ENCODE assay signal across 8 cellular contexts in genomic region chrX:154486052-154486395, GRCh38. TPM values are rescaled to one million over a fixed set of nuclear protein-coding genes. Genes with fewer than 3 reads are reported as not detected.
DNase-seq lines count a peak whose midpoint lies in the region; ATAC-seq and TF ChIP-seq lines count a peak whose summit lies in the region.

No MANE protein-coding gene starts in this region.

- TF ChIP-seq CTCF in fibroblast of mammary gland (conservative IDR thresholded peaks at IDR 0.05; ENCODE audit: control insufficient read depth, insufficient read depth, low read depth, low read length), result no peak
- no peak for TF ChIP-seq CTCF in parathyroid adenoma (IDR thresholded peaks at IDR 0.05)
- no peak for TF ChIP-seq CTCF in GM10266 (IDR thresholded peaks at IDR 0.05; ENCODE audit: control insufficient read depth, insufficient read depth, low read depth, missing control alignments)

- peak overlapping the region; percentile 68 for H3K4me2 ChIP-seq in parathyroid adenoma (ENCODE audit: low read length)

- H2AFZ ChIP-seq in parathyroid adenoma, result peak overlapping the region; percentile 68

- H3K27me3 Mint-ChIP-seq in activated CD8-positive, alpha-beta T cell treated with anti-CD3 and anti-CD28 coated beads, Interleukin-2, amount 10 ng/mL, durations not matched to agents 7 days and 5 days (ENCODE audit: low read depth), result no peaks in the 10 kb centered on the region

- H3K9me3 Mint-ChIP-seq in activated CD8-positive, alpha-beta T cell treated with anti-CD3 and anti-CD28 coated beads, Interleukin-2, amount 10 ng/mL, durations not matched to agents 7 days and 5 days (ENCODE audit: insufficient read depth), result no peaks in the 10 kb centered on the region

- peaks cover 25% of the 10 kb centered on the region for H3K36me3 Mint-ChIP-seq in activated CD8-positive, alpha-beta T cell treated with anti-CD3 and anti-CD28 coated beads, Interleukin-2, amount 10 ng/mL, durations not matched to agents 7 days and 5 days (ENCODE audit: low read depth)

- CTCF ChIA-PET in activated CD8-positive, alpha-beta T cell treated with anti-CD3 and anti-CD28 coated beads, Interleukin-2, amount 10 ng/mL, durations not matched to agents 7 days and 5 days (lab: Charles Lee), result no interaction called here

- H3K9me3 ChIP-seq in parathyroid adenoma (ENCODE audit: control insufficient read depth, low read length), result no peaks in the 10 kb centered on the region

- no peaks in the 10 kb centered on the region for H3K36me3 ChIP-seq in parathyroid adenoma (ENCODE audit: control insufficient read depth, insufficient read depth, low read length)

- peak overlapping the region; percentile 69 for H3K4me3 Mint-ChIP-seq in activated CD8-positive, alpha-beta T cell treated with anti-CD3 and anti-CD28 coated beads, Interleukin-2, amount 10 ng/mL, durations not matched to agents 7 days and 5 days

- peak; percentile 12 for ATAC-seq in activated CD8-positive, alpha-beta T cell treated with anti-CD3 and anti-CD28 coated beads, Interleukin-2, amount 10 ng/mL, durations not matched to agents 7 days and 5 days
- no peak for ATAC-seq in HG03469 (IDR thresholded peaks at IDR 0.05; ENCODE audit: unreplicated experiment)

- H3K27ac Mint-ChIP-seq in activated CD8-positive, alpha-beta T cell treated with anti-CD3 and anti-CD28 coated beads, Interleukin-2, amount 10 ng/mL, durations not matched to agents 7 days and 5 days, result no peak overlapping the region

- H3K4me1 ChIP-seq in parathyroid adenoma, result no peaks in the 10 kb centered on the region

- H3K4me3 ChIP-seq in fibroblast of mammary gland (ENCODE audit: control insufficient read depth, low read depth, low read length) (peak overlapping the region; percentile 49), parathyroid adenoma (ENCODE audit: low read depth, low read length) (peak overlapping the region; percentile 57)

- peaks cover 36% of the 10 kb centered on the region for H3K4me1 Mint-ChIP-seq in activated CD8-positive, alpha-beta T cell treated with anti-CD3 and anti-CD28 coated beads, Interleukin-2, amount 10 ng/mL, durations not matched to agents 7 days and 5 days (ENCODE audit: low read depth)

- POLR2A ChIA-PET in activated CD8-positive, alpha-beta T cell treated with anti-CD3 and anti-CD28 coated beads, Interleukin-2, amount 10 ng/mL, durations not matched to agents 7 days and 5 days (lab: Charles Lee), result interaction anchor here (0.9 to 2.4 kb wide), 3 partner anchors 27 to 88 kb away, joined by 3 to 8 read pairs (median 3); partner anchors contain the start of genes FAM3A and RPL10

- peak; percentile 51 for DNase-seq in activated CD4-positive, CD25-positive, alpha-beta regulatory T cell treated with anti-CD3 and anti-CD28 coated beads, Interleukin-2, amount 50 U/mL, for 72 hours
- no peak for DNase-seq in activated CD4-positive, CD25-positive, alpha-beta regulatory T cell (lab: John Stamatoyannopoulos, UW)
- DNase-seq in activated CD8-positive, alpha-beta T cell treated with anti-CD3 and anti-CD28 coated beads, Interleukin-2, amount 10 ng/mL, durations not matched to agents 7 days and 5 days, result peak; percentile 49
- no peak for DNase-seq in fibroblast of mammary gland (ENCODE audit: low read depth)
- no peak for DNase-seq in 8988T
- DNase-seq in GM10266 (ENCODE audit: extremely low spot score), result no peak

- no peaks in the 10 kb centered on the region for H3K27me3 ChIP-seq in parathyroid adenoma (ENCODE audit: control insufficient read depth, insufficient read depth, low read length)

- H3K9ac ChIP-seq in parathyroid adenoma, result no peak overlapping the region

- no peaks in the 10 kb centered on the region for H3K79me2 ChIP-seq in parathyroid adenoma

- peak overlapping the region; percentile 39 for H3K27ac ChIP-seq in parathyroid adenoma

RNA-seq across cellular contexts. Expression of gene UBL4A, which starts 0.4 kb away (rescaled TPM):
- total RNA-seq in activated CD8-positive, alpha-beta T cell treated with anti-CD3 and anti-CD28 coated beads, Interleukin-2, amount 10 ng/mL, durations not matched to agents 7 days and 5 days, result 10 to 100 TPM; 52.1 to 54.0 TPM

RNA-seq across cellular contexts. Expression of gene SLC10A3, which starts 4.4 kb away (rescaled TPM):
- 10 to 100 TPM; 29.1 to 30.8 TPM for total RNA-seq in activated CD8-positive, alpha-beta T cell treated with anti-CD3 and anti-CD28 coated beads, Interleukin-2, amount 10 ng/mL, durations not matched to agents 7 days and 5 days

RNA-seq across cellular contexts. Expression of gene LAGE3, which starts 6.9 kb away (rescaled TPM):
- total RNA-seq in activated CD8-positive, alpha-beta T cell treated with anti-CD3 and anti-CD28 coated beads, Interleukin-2, amount 10 ng/mL, durations not matched to agents 7 days and 5 days, result 10 to 100 TPM; 49.6 to 51.0 TPM

RNA-seq across cellular contexts. Expression of gene PLXNA3, which starts 27.9 kb away (rescaled TPM):
- 10 to 100 TPM; 48.9 to 53.6 TPM for total RNA-seq in activated CD8-positive, alpha-beta T cell treated with anti-CD3 and anti-CD28 coated beads, Interleukin-2, amount 10 ng/mL, durations not matched to agents 7 days and 5 days

RNA-seq across cellular contexts. Expression of gene FAM3A, which starts 30.0 kb away (rescaled TPM):
- 10 to 100 TPM; 28.5 to 31.6 TPM for total RNA-seq in activated CD8-positive, alpha-beta T cell treated with anti-CD3 and anti-CD28 coated beads, Interleukin-2, amount 10 ng/mL, durations not matched to agents 7 days and 5 days

Comparison
In these comparisons a context has a peak if more than half of its experiments do, and no peak if none do; other contexts are left out.
1. DNase-seq: peak in activated CD4-positive, CD25-positive, alpha-beta regulatory T cell treated with anti-CD3 and anti-CD28 coated beads, Interleukin-2, amount 50 U/mL, for 72 hours (single experiment) and activated CD8-positive, alpha-beta T cell treated with anti-CD3 and anti-CD28 coated beads, Interleukin-2, amount 10 ng/mL, durations not matched to agents 7 days and 5 days (single experiment); none in activated CD4-positive, CD25-positive, alpha-beta regulatory T cell (0 of 4), fibroblast of mammary gland (single experiment), 8988T (single experiment) and GM10266 (single experiment).